Comparison of ENCODE assay signal across 14 cellular contexts in genomic region chr9:96555567-96556386, GRCh38.
DNase-seq lines count a peak whose midpoint lies in the region; ATAC-seq and TF ChIP-seq lines count a peak whose summit lies in the region.
"Had no signal": no experiment of that assay in that cellular context is flagged by ENCODE, and none has a peak within 500 bp of the region (broad histone marks: within the 10 kb centered on the region; RNA-seq: fewer than 3 reads in every experiment).

No MANE protein-coding gene starts in this region.

- TF ChIP-seq CTCF in choroid plexus epithelial cell (conservative IDR thresholded peaks at IDR 0.05; ENCODE audit: low read depth, low read length), result no peak
- TF ChIP-seq CTCF in upper lobe of right lung (IDR thresholded peaks at IDR 0.05), result no peak

- peaks cover 19% of the 10 kb centered on the region for H3K36me3 Mint-ChIP-seq in memory B cell
- H3K36me3 Mint-ChIP-seq: activated naive CD8-positive, alpha-beta T cell treated with anti-CD3 and anti-CD28 coated beads, Interleukin-2, amount 10 ng/mL, durations not matched to agents 7 days and 5 days had no signal

- no peak overlapping the region for H3K27ac ChIP-seq in upper lobe of right lung
- H3K27ac ChIP-seq: A549 had no signal

- H3K4me3 ChIP-seq in choroid plexus epithelial cell (ENCODE audit: low read depth, low read length) (no peak overlapping the region), upper lobe of right lung (no peak overlapping the region)
- H3K4me3 ChIP-seq: A549, upper lobe of left lung had no signal

- H3K4me1 Mint-ChIP-seq in memory B cell, result peaks cover 8% of the 10 kb centered on the region

- DNase-seq in Right ventricle myocardium superior (no peak), Right ventricle myocardium inferior (ENCODE audit: missing footprints) (no peak), choroid plexus epithelial cell (ENCODE audit: low read depth) (peak; percentile 13), memory B cell (ENCODE audit: low spot score in 2 of 2) (no peak), upper lobe of right lung (no peak), GM19240 (ENCODE audit: insufficient read length, low spot score) (no peak)
- DNase-seq: activated CD4-positive, alpha-beta T cell treated with anti-CD3 and anti-CD28 coated beads for 4 hours; activated naive CD8-positive, alpha-beta T cell treated with anti-CD3 and anti-CD28 coated beads, Interleukin-2, amount 10 ng/mL, durations not matched to agents 7 days and 5 days; GF-D8; NCI-H187 treated with DMSO at 0.1 percent for 48 hours; upper lobe of left lung had no signal

- no peaks in the 10 kb centered on the region for H3K27me3 ChIP-seq in upper lobe of right lung
- H3K27me3 ChIP-seq: upper lobe of left lung had no signal

- H3K27ac Mint-ChIP-seq in memory B cell, result no peak overlapping the region
- H3K27ac Mint-ChIP-seq: activated naive CD8-positive, alpha-beta T cell treated with anti-CD3 and anti-CD28 coated beads, Interleukin-2, amount 10 ng/mL, durations not matched to agents 7 days and 5 days had no signal

- H3K9me3 ChIP-seq in upper lobe of right lung, result no peaks in the 10 kb centered on the region
- H3K9me3 ChIP-seq: A549, upper lobe of left lung had no signal

- intact Hi-C loops in Right ventricle myocardium superior (cut with DNase I) (no loop called here), Right ventricle myocardium inferior (cut with DNase I) (loop anchor here (10.0 kb wide), 1 partner anchor 101 kb away; the partner anchor contains the start of gene HABP4), upper lobe of right lung (cut with DNase I) (no loop called here)

- no peaks in the 10 kb centered on the region for H3K9me3 Mint-ChIP-seq in memory B cell
- H3K9me3 Mint-ChIP-seq: activated naive CD8-positive, alpha-beta T cell treated with anti-CD3 and anti-CD28 coated beads, Interleukin-2, amount 10 ng/mL, durations not matched to agents 7 days and 5 days had no signal

- H3K4me1 ChIP-seq in upper lobe of right lung, result peaks cover 11% of the 10 kb centered on the region

- ATAC-seq in Right ventricle myocardium superior (ENCODE audit: poor library complexity), result peak; percentile 51
- no peak for ATAC-seq in Right ventricle myocardium inferior
- no peak for ATAC-seq in memory B cell (ENCODE audit: low read depth)
- peak; percentile 39 for ATAC-seq in upper lobe of right lung
- ATAC-seq in HG03469 (IDR thresholded peaks at IDR 0.05; ENCODE audit: unreplicated experiment), result no peak
- no peak for ATAC-seq in HG02610 (IDR thresholded peaks at IDR 0.05; ENCODE audit: unreplicated experiment)
- ATAC-seq: A549 had no signal

- H3K4me3 Mint-ChIP-seq in memory B cell, result peak overlapping the region; percentile 8
- H3K4me3 Mint-ChIP-seq: activated naive CD8-positive, alpha-beta T cell treated with anti-CD3 and anti-CD28 coated beads, Interleukin-2, amount 10 ng/mL, durations not matched to agents 7 days and 5 days had no signal

- no peaks in the 10 kb centered on the region for H3K27me3 Mint-ChIP-seq in memory B cell
- H3K27me3 Mint-ChIP-seq: activated naive CD8-positive, alpha-beta T cell treated with anti-CD3 and anti-CD28 coated beads, Interleukin-2, amount 10 ng/mL, durations not matched to agents 7 days and 5 days had no signal

- peaks cover 6% of the 10 kb centered on the region for H3K36me3 ChIP-seq in upper lobe of right lung
- H3K36me3 ChIP-seq: upper lobe of left lung had no signal

Comparison
In these comparisons a context has a peak if more than half of its experiments do, and no peak if none do; other contexts are left out.
1. ATAC-seq: peak in Right ventricle myocardium superior (single experiment) and upper lobe of right lung (single experiment); none in Right ventricle myocardium inferior (single experiment), memory B cell (single experiment), HG03469 (single experiment) and HG02610 (single experiment).